In the genomic region with DNA sequence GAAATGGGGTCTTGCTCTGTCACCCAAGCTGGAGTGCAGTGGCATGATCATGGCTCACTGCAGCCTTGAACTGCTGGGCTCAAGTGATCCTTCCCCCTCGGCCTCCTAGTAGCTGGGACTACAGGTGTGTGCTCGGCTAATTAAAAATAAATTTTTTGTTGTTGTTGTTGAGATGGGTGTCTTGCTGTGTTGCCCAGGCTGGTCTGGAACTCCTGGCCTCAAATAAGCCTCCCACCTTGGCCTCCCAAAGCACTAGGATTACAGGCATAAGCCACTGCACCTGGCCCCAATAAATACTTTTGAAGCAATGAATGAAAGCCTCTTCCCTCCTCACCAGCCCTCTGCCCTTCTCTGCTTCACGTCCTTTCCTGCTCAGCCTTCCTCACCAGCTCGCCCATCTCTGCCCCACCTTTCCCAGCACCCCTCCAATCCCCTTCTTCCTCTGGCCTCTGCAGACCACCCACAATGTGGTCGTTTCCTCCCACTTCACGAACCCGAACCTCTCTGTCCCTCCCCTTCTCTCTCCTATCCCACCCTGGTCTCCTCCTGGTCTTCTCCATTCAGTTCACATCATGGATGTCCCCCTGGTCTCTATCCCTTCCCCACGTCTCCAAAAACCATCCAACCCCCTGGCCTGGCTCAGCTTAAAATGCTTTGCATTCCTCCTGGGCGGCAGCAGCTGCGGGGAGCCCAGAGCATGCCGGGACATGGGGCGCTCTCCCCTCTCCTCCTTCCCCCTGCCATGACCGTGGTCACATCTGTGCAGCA, we compare ENCODE assay signal across 2 cellular contexts.
TF ChIP-seq lines count a peak whose summit lies in the region.

No MANE protein-coding gene starts in this region.

TF ChIP-seq in Ishikawa, 13 proteins besides CTCF, POLR2A, EP300 and RAD21:
- TF ChIP-seq CEBPB (IDR thresholded peaks at IDR 0.05) (no peak), YY1 (IDR thresholded peaks at IDR 0.05; ENCODE audit: low read depth) (no peak), TEAD4 (IDR thresholded peaks at IDR 0.05) (peak; percentile 64)

TF ChIP-seq in H1, 55 proteins besides CTCF, POLR2A, EP300 and RAD21:
- peak; percentile 89 for TF ChIP-seq TEAD4 (IDR thresholded peaks at IDR 0.05; ENCODE audit: low read depth, low read length)
- TF ChIP-seq FOSL1 (IDR thresholded peaks at IDR 0.05; ENCODE audit: insufficient read depth, low read depth, low read length): no peak
- no peak for TF ChIP-seq NANOG (IDR thresholded peaks at IDR 0.05; ENCODE audit: insufficient read depth, low read depth, low read length, poor library complexity, severe bottlenecking)
- no peak for TF ChIP-seq YY1 (IDR thresholded peaks at IDR 0.05; ENCODE audit: low read depth, low read length)
- no peak for TF ChIP-seq ATF3 (IDR thresholded peaks at IDR 0.05; ENCODE audit: insufficient read depth, low read depth, low read length)
- TF ChIP-seq SIRT6 (IDR thresholded peaks at IDR 0.05; ENCODE audit: low read length): no peak
